In the genomic region with DNA sequence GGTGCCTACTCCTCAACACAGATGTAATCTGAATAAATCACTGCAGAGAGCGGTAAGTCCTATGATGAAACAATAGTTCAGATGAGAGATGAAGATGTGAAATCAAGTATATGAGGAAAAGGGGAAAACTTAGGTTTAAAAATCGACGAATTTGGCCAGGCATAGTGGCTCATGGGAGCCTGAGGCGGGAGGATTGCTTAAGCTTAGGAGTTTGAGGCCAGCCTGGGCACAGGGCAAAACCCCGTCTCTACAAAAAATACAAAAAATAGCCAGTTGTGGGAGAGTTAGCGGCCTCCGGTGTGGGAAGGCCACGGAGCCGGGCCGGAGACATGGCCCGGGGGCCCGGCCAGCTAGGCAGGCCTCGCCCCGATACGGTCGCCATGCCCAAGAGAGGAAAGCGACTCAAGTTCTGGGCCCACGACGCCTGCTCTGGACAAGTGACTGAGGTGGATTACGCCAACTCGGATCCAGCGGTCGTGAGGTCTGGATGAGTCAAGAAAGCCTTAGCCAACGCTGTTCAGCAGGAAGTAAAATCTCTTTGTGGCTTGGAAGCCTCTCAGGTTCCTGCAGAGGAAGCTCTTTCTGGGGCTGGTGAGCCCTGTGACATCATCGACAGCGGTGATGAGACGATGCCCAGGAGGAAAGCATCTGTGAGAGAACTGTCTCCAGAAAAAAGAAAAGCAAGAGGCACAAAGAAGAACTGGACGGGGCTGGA, we compare ENCODE assay signal across 9 cellular contexts.
DNase-seq lines count a peak whose midpoint lies in the region; ATAC-seq and TF ChIP-seq lines count a peak whose summit lies in the region.
"Had no signal": no experiment of that assay in that cellular context is flagged by ENCODE, and none has a peak within 500 bp of the region (broad histone marks: within the 10 kb centered on the region; RNA-seq: fewer than 3 reads in every experiment).

No MANE protein-coding gene starts in this region.

- peak overlapping the region in 1 of 2 experiments; percentile 30 for H3K4me3 ChIP-seq in neutrophil (ENCODE audit: low read depth in 1 of 2, low read length in 1 of 2)
- H3K4me3 ChIP-seq: stomach had no signal

- ATAC-seq in GM21723 (IDR thresholded peaks at IDR 0.05; ENCODE audit: unreplicated experiment), result no peak
- ATAC-seq in HG02623 (IDR thresholded peaks at IDR 0.05; ENCODE audit: unreplicated experiment), result no peak

- H3K27ac ChIP-seq in neutrophil, result peak overlapping the region; percentile 70
- H3K27ac ChIP-seq: stomach had no signal

- no peak for TF ChIP-seq CTCF in neutrophil (IDR thresholded peaks at IDR 0.05)

- H3K27me3 ChIP-seq in neutrophil, result peaks cover 48% of the 10 kb centered on the region
- H3K27me3 ChIP-seq: stomach had no signal

- H3K4me1 ChIP-seq in neutrophil (ENCODE audit: control insufficient read depth in 1 of 2, insufficient read depth in 1 of 2, low read depth in 1 of 2, low read length in 1 of 2), result peaks cover 37 to 41% of the 10 kb centered on the region in 2 experiments
- H3K4me1 ChIP-seq: stomach had no signal

- H3K9me3 ChIP-seq in neutrophil, result no peaks in the 10 kb centered on the region
- H3K9me3 ChIP-seq: stomach had no signal

- DNase-seq in GF-D8 (lab: John Stamatoyannopoulos, UW) (peak; percentile 37), astrocyte of the hippocampus (ENCODE audit: low read depth, low spot score) (peak; percentile 46), DMS 273 treated with DMSO at 0.1 percent for 48 hours (lab: John Stamatoyannopoulos, UW) (no peak), COLO668 (lab: John Stamatoyannopoulos, UW; ENCODE audit: unreplicated experiment) (no peak)
- DNase-seq: stomach had no signal

- H3K36me3 ChIP-seq in neutrophil, result no peaks in the 10 kb centered on the region
- H3K36me3 ChIP-seq: stomach had no signal

TF ChIP-seq in PFSK-1, 5 proteins besides CTCF, POLR2A, EP300 and RAD21:
- TF ChIP-seq SIN3A (IDR thresholded peaks at IDR 0.05; ENCODE audit: borderline replicate concordance, insufficient read depth, low read length), result no peak
- peak; percentile 25; the same call in 1 of the 2 replicates for TF ChIP-seq TAF1 (IDR thresholded peaks at IDR 0.05; ENCODE audit: borderline replicate concordance, insufficient read depth, low read length)
- no peak for TF ChIP-seq FOXP2 (optimal IDR thresholded peaks at IDR 0.05; ENCODE audit: borderline replicate concordance, extremely low read depth, extremely low read length, insufficient read depth)
- TF ChIP-seq, protein P1, sequence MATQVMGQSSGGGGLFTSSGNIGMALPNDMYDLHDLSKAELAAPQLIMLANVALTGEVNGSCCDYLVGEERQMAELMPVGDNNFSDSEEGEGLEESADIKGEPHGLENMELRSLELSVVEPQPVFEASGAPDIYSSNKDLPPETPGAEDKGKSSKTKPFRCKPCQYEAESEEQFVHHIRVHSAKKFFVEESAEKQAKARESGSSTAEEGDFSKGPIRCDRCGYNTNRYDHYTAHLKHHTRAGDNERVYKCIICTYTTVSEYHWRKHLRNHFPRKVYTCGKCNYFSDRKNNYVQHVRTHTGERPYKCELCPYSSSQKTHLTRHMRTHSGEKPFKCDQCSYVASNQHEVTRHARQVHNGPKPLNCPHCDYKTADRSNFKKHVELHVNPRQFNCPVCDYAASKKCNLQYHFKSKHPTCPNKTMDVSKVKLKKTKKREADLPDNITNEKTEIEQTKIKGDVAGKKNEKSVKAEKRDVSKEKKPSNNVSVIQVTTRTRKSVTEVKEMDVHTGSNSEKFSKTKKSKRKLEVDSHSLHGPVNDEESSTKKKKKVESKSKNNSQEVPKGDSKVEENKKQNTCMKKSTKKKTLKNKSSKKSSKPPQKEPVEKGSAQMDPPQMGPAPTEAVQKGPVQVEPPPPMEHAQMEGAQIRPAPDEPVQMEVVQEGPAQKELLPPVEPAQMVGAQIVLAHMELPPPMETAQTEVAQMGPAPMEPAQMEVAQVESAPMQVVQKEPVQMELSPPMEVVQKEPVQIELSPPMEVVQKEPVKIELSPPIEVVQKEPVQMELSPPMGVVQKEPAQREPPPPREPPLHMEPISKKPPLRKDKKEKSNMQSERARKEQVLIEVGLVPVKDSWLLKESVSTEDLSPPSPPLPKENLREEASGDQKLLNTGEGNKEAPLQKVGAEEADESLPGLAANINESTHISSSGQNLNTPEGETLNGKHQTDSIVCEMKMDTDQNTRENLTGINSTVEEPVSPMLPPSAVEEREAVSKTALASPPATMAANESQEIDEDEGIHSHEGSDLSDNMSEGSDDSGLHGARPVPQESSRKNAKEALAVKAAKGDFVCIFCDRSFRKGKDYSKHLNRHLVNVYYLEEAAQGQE (IDR thresholded peaks at IDR 0.05; ENCODE audit: insufficient read depth in 1 of 2, low read depth in 2 of 2, low read length in 2 of 2), result no peak
- 0 out of 2 replicates have a peak, but pooled peaks have one; percentile 33 for TF ChIP-seq POLR2AphosphoS5 (IDR thresholded peaks at IDR 0.05; ENCODE audit: low read depth, low read length)

Comparison
In these comparisons a context has a peak if more than half of its experiments do, and no peak if none do; other contexts are left out.
1. DNase-seq: peak in GF-D8 (single experiment) and astrocyte of the hippocampus (single experiment); none in DMS 273 treated with DMSO at 0.1 percent for 48 hours (single experiment) and COLO668 (single experiment).